Comparison of ENCODE assay signal across 17 cellular contexts in the genomic region with DNA sequence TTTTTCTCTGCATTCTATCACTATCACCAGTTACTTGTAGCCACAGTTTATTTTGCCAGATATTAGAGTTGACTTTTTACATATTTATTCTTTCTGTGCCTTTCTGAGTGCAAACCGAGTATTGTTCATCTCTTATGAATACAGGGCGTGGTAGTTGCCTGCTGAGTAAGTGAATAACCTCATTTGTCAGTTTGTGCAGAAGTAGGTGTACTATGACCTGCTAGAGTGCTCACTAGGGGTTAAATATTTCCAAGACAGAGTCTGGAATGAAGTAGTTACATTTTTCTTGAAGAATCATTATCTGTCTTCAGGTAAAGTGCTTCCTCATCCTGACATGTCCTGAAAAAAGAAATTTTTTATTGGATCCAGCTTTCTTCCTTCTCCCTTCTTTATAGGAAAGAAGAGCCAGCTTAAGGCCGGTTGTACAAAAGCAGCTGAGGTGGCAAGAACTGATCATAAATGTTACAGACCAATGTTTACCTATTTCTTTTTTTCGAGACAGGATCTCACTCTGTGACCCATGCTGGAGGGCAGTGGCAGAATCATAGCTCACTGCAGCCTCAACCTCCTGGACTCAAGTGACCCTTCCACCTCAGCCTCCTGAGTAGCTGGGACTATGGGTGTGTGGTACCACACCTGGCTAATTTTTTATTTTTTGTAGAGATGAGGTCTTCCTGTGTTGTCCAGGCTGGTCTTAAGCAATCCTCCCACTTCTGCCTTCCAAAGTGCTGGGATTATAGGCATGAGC.
DNase-seq lines count a peak whose midpoint lies in the region; ATAC-seq and TF ChIP-seq lines count a peak whose summit lies in the region.
"Had no signal": no experiment of that assay in that cellular context is flagged by ENCODE, and none has a peak within 500 bp of the region (broad histone marks: within the 10 kb centered on the region; RNA-seq: fewer than 3 reads in every experiment).

No MANE protein-coding gene starts in this region.

- no peaks in the 10 kb centered on the region for H3K27me3 ChIP-seq in Caco-2 (replicated peaks; ENCODE audit: control insufficient read depth, insufficient read depth, low read length)
- H3K27me3 ChIP-seq in colonic mucosa: no peaks in the 10 kb centered on the region
- no peaks in the 10 kb centered on the region for H3K27me3 ChIP-seq in naive thymus-derived CD4-positive, alpha-beta T cell (ENCODE audit: control insufficient read depth in 2 of 2, insufficient read depth in 2 of 2, low read length in 2 of 2)
- no peaks in the 10 kb centered on the region for H3K27me3 ChIP-seq in right cardiac atrium (ENCODE audit: control insufficient read depth, insufficient read depth)
- H3K27me3 ChIP-seq: ovary had no signal

- POLR2A ChIA-PET in Caco-2 (lab: Charles Lee): no interaction called here
- POLR2A ChIA-PET in naive thymus-derived CD4-positive, alpha-beta T cell (lab: Charles Lee): interaction anchor here (1.2 to 3.8 kb wide), 4 partner anchors 7 to 30 kb away, joined by 3 to 20 read pairs (median 12); no protein-coding TSS in a partner anchor

- peak overlapping the region; percentile 61 for H3K4me3 Mint-ChIP-seq in Caco-2 (ENCODE audit: unreplicated experiment)
- peak overlapping the region in 1 of 10 donors; percentile 73 for H3K4me3 Mint-ChIP-seq in naive thymus-derived CD4-positive, alpha-beta T cell

- intact Hi-C loops in Caco-2 (cut with micrococcal nuclease; ENCODE audit: unreplicated experiment): loop anchor here (2.0 kb wide), 1 partner anchor 37 kb away; no protein-coding TSS in a partner anchor
- intact Hi-C loops in colonic mucosa (cut with DNase I): no loop called here
- intact Hi-C loops in naive thymus-derived CD4-positive, alpha-beta T cell (cut with micrococcal nuclease): loop anchor here in 1 of 2 donors (10.0 kb wide), 1 partner anchor 49 kb away; no protein-coding TSS in a partner anchor
- intact Hi-C loops in right cardiac atrium (cut with DNase I): no loop called here

- no peak overlapping the region for H3K4me3 ChIP-seq in Caco-2 (ENCODE audit: low read depth, low read length)
- H3K4me3 ChIP-seq in colonic mucosa: no peak overlapping the region
- no peak overlapping the region for H3K4me3 ChIP-seq in naive thymus-derived CD4-positive, alpha-beta T cell (ENCODE audit: low read length)
- H3K4me3 ChIP-seq in right cardiac atrium (ENCODE audit: low read length): no peak overlapping the region
- H3K4me3 ChIP-seq: coronary artery, ovary had no signal

- H3K36me3 Mint-ChIP-seq in Caco-2 (ENCODE audit: insufficient read depth, unreplicated experiment): peaks cover 5% of the 10 kb centered on the region
- H3K36me3 Mint-ChIP-seq in naive thymus-derived CD4-positive, alpha-beta T cell: peaks cover 0 to 15% (median 0%) of the 10 kb centered on the region in 5 donors

- TF ChIP-seq CTCF in Caco-2 (IDR thresholded peaks at IDR 0.05; ENCODE audit: insufficient read depth in 1 of 2, low read depth in 1 of 2, low read length in 1 of 2, severe bottlenecking in 1 of 2, unreplicated experiment in 1 of 2) (no peak), colonic mucosa (IDR thresholded peaks at IDR 0.05) (no peak)

- CTCF ChIA-PET in Caco-2 (lab: Charles Lee): no interaction called here
- CTCF ChIA-PET in naive thymus-derived CD4-positive, alpha-beta T cell (lab: Charles Lee): interaction anchor here (1.0 kb wide), 1 partner anchor 81 kb away, joined by 4 read pairs; no protein-coding TSS in a partner anchor

- H3K9me3 ChIP-seq in Caco-2: no peaks in the 10 kb centered on the region
- no peaks in the 10 kb centered on the region for H3K9me3 ChIP-seq in colonic mucosa
- H3K9me3 ChIP-seq in naive thymus-derived CD4-positive, alpha-beta T cell (ENCODE audit: control insufficient read depth in 2 of 3, low read length in 3 of 3): no peaks in the 10 kb centered on the region
- H3K9me3 ChIP-seq in right cardiac atrium (ENCODE audit: control insufficient read depth, low read length): no peaks in the 10 kb centered on the region
- H3K9me3 ChIP-seq: ovary, SK-N-SH had no signal

- 79% methylated on average over 4 of the region's 4 CpGs for WGBS in right cardiac atrium

- peak; percentile 10 to 43 for DNase-seq in Caco-2
- peak; percentile 80 for DNase-seq in NCI-H146 treated with DMSO at 0.1 percent for 48 hours (lab: John Stamatoyannopoulos, UW; ENCODE audit: unreplicated experiment)
- DNase-seq in colonic mucosa: peak; percentile 33
- no peak for DNase-seq in naive thymus-derived CD4-positive, alpha-beta T cell
- no peak for DNase-seq in right cardiac atrium
- no peak for DNase-seq in AG20443 (ENCODE audit: low spot score)
- DNase-seq in inferior parietal cortex (ENCODE audit: extremely low spot score): no peak
- no peak for DNase-seq in NOMO-1 (lab: John Stamatoyannopoulos, UW; ENCODE audit: unreplicated experiment in 2 of 2)
- DNase-seq: activated CD8-positive, alpha-beta memory T cell treated with anti-CD3 and anti-CD28 coated beads for 24 hours; anterior cingulate cortex; head of caudate nucleus; NCI-H1417; NCI-H2227 treated with DMSO at 0.1 percent for 48 hours; ovary; SK-N-SH had no signal

- H3K4me1 Mint-ChIP-seq in Caco-2 (ENCODE audit: low read depth, unreplicated experiment): peaks cover 19% of the 10 kb centered on the region
- peaks cover 11 to 43% (median 34%) of the 10 kb centered on the region in 7 donors for H3K4me1 Mint-ChIP-seq in naive thymus-derived CD4-positive, alpha-beta T cell

- BruUV-seq in Caco-2 (replicated peaks; lab: Mats Ljungman, UMichigan): no TSS peak

- peak overlapping the region; percentile 86 for H3K27ac Mint-ChIP-seq in Caco-2 (ENCODE audit: unreplicated experiment)
- peak overlapping the region in 5 of 9 donors; percentile 41 to 98 (median 96) for H3K27ac Mint-ChIP-seq in naive thymus-derived CD4-positive, alpha-beta T cell

- no peaks in the 10 kb centered on the region for H3K9me3 Mint-ChIP-seq in Caco-2 (ENCODE audit: unreplicated experiment)
- peaks cover 0 to 6% (median 0%) of the 10 kb centered on the region in 11 donors for H3K9me3 Mint-ChIP-seq in naive thymus-derived CD4-positive, alpha-beta T cell

- peak overlapping the region in 1 of 2 donors; percentile 46 for H3K9ac ChIP-seq in colonic mucosa (ENCODE audit: low read depth in 2 of 2, low read length in 2 of 2)
- H3K9ac ChIP-seq: KMS-11, SK-N-SH had no signal

- H3K27me3 Mint-ChIP-seq in Caco-2 (ENCODE audit: insufficient read depth, unreplicated experiment): no peaks in the 10 kb centered on the region
- no peaks in the 10 kb centered on the region for H3K27me3 Mint-ChIP-seq in naive thymus-derived CD4-positive, alpha-beta T cell

- H3K36me3 ChIP-seq in Caco-2 (ENCODE audit: control insufficient read depth, insufficient read depth, low read length): no peaks in the 10 kb centered on the region
- H3K36me3 ChIP-seq in colonic mucosa: no peaks in the 10 kb centered on the region
- H3K36me3 ChIP-seq in naive thymus-derived CD4-positive, alpha-beta T cell (ENCODE audit: control insufficient read depth in 2 of 3, insufficient read depth in 3 of 3, low read length in 3 of 3): no peaks in the 10 kb centered on the region
- H3K36me3 ChIP-seq: ovary had no signal

- no peak for ATAC-seq in naive thymus-derived CD4-positive, alpha-beta T cell
- no peak for ATAC-seq in right cardiac atrium

- peak overlapping the region; percentile 81 for H3K27ac ChIP-seq in colonic mucosa
- no peak overlapping the region for H3K27ac ChIP-seq in naive thymus-derived CD4-positive, alpha-beta T cell (ENCODE audit: low read depth, low read length)
- H3K27ac ChIP-seq in right cardiac atrium (ENCODE audit: low read length): no peak overlapping the region
- H3K27ac ChIP-seq: coronary artery, KMS-11, ovary had no signal

- peaks cover 38% of the 10 kb centered on the region for H3K4me1 ChIP-seq in Caco-2
- H3K4me1 ChIP-seq in colonic mucosa: peaks cover 15% of the 10 kb centered on the region
- peaks cover 12 to 21% of the 10 kb centered on the region in 2 donors for H3K4me1 ChIP-seq in naive thymus-derived CD4-positive, alpha-beta T cell (ENCODE audit: control insufficient read depth in 2 of 2, insufficient read depth in 2 of 2, low read length in 2 of 2)
- H3K4me1 ChIP-seq in right cardiac atrium (ENCODE audit: control insufficient read depth, insufficient read depth, low read length): no peaks in the 10 kb centered on the region

Comparison
In these comparisons a context has a peak if more than half of its experiments do, and no peak if none do; other contexts are left out.
1. DNase-seq: peak in Caco-2 (2 of 2), NCI-H146 treated with DMSO at 0.1 percent for 48 hours (single experiment) and colonic mucosa (single experiment); none in naive thymus-derived CD4-positive, alpha-beta T cell (0 of 9), right cardiac atrium (0 of 3), AG20443 (single experiment), inferior parietal cortex (single experiment) and NOMO-1 (0 of 2).